ENCODE assay signal across 8 cellular contexts in genomic region chr19:39532233-39533002, GRCh38. TPM values are rescaled to one million over a fixed set of nuclear protein-coding genes. Genes with fewer than 3 reads are reported as not detected.
DNase-seq lines count a peak whose midpoint lies in the region; ATAC-seq and TF ChIP-seq lines count a peak whose summit lies in the region.

EID2B (minus strand) TSS chr19:39532852; CDS start chr19:39532802, 50 bp downstream.

- TF ChIP-seq CTCF in GM13977 (IDR thresholded peaks at IDR 0.05; ENCODE audit: extremely low read depth, insufficient read depth, missing control alignments) (peak; percentile 98), prostate gland (IDR thresholded peaks at IDR 0.05) (peak; percentile 93 to 100 (median 99))

- peak; percentile 62 for TF ChIP-seq POLR2A in prostate gland (IDR thresholded peaks at IDR 0.05)

- DNase-seq in GM13977 (ENCODE audit: low spot score) (peak; percentile 97), NCI-H1436 treated with DMSO at 0.1 percent for 48 hours (lab: John Stamatoyannopoulos, UW) (peak; percentile 62), T follicular helper cell (ENCODE audit: low read depth) (peak; percentile 93), amniotic stem cell (lab: John Stamatoyannopoulos, UW) (peak; percentile 86), left ventricle myocardium superior (peak; percentile 99), prostate gland (ENCODE audit: low spot score) (peak; percentile 91)

- no peaks in the 10 kb centered on the region for H3K9me3 ChIP-seq in prostate gland

- peak within 1 kb of the TSS; percentile 71 to 76 for H3K27ac ChIP-seq in prostate gland
- peak within 1 kb of the TSS; percentile 11 for H3K27ac ChIP-seq in urinary bladder (ENCODE audit: low read depth)

- ATAC-seq in HG02870 (IDR thresholded peaks at IDR 0.05; ENCODE audit: unreplicated experiment) (peak; percentile 89), left ventricle myocardium superior (peak; percentile 98)

- H3K4me3 ChIP-seq in prostate gland = peak within 1 kb of the TSS; percentile 65 to 85
- peak within 1 kb of the TSS; percentile 69 for H3K4me3 ChIP-seq in urinary bladder (ENCODE audit: low read depth, low read length)

- H3K4me1 ChIP-seq in prostate gland (replicated peaks) = peaks cover 5% of the 10 kb centered on the region
- H3K4me1 ChIP-seq in urinary bladder (ENCODE audit: insufficient read depth) = no peaks in the 10 kb centered on the region

- under 1% methylated on average over 44 of the region's 65 CpGs for WGBS in prostate gland
- under 1% methylated on average over 65 of the region's 65 CpGs for WGBS in urinary bladder

- intact Hi-C loops in left ventricle myocardium superior (cut with micrococcal nuclease) (loop anchor here (10.0 kb wide), 1 partner anchor 48 kb away; the partner anchor contains the start of gene TIMM50), prostate gland (cut with DNase I) (loop anchor here (5.0 kb wide), 4 partner anchors 60 to 425 kb away; partner anchors contain the start of gene RPS16)

- in situ Hi-C loops in GM13977 (cut with MboI; ENCODE audit: low pct_unique_long_range_greater_than_20kb, low sequenced_read_pairs, unreplicated experiment) = loop anchor here (10.0 to 25.0 kb wide), 2 partner anchors 98 to 420 kb away; partner anchors contain the start of gene RPS16

- H3K36me3 ChIP-seq in prostate gland (no peaks in the 10 kb centered on the region), urinary bladder (ENCODE audit: insufficient read depth) (no peaks in the 10 kb centered on the region)

- H3K27me3 ChIP-seq in prostate gland (replicated peaks; ENCODE audit: insufficient read depth) = no peaks in the 10 kb centered on the region

RNA-seq across cellular contexts. Expression of gene EID2B, which starts in this region (rescaled TPM):
- 2.0 TPM for total RNA-seq in left ventricle myocardium superior
- 1 to 10 TPM; 2.6 to 4.5 TPM for total RNA-seq in prostate gland
- 5.3 TPM for total RNA-seq in urinary bladder
- polyA plus RNA-seq in urinary bladder = 6.9 TPM

Comparison
In these comparisons a context has a peak if more than half of its experiments do, and no peak if none do; other contexts are left out.
1. Peak in every context shown above with its lines: DNase-seq, ATAC-seq, H3K4me3 ChIP-seq and H3K27ac ChIP-seq.